In the genomic region with DNA sequence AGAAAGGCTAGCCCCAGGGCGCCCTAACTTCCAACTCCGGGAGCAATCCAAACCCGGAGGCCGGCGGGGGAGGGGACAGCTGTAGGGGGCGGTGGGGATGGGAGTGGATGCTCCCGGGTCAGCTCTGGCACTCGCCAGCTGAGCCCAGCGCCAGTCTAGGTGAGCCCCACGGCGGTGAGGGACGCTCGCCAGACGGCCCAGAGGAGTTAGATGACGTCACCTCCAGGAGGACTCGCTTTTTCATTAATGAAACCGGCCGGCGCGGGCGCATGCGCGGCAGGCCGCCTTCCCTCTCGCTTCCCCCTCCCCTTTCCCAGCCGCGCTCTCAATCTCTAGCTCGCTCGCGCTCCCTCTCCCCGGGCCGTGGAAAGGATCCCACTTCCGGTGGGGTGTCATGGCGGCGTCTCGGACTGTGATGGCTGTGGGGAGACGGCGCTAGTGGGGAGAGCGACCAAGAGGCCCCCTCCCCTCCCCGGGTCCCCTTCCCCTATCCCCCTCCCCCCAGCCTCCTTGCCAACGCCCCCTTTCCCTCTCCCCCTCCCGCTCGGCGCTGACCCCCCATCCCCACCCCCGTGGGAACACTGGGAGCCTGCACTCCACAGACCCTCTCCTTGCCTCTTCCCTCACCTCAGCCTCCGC, we compare ENCODE assay signal across 8 cellular contexts. TPM values are rescaled to one million over a fixed set of nuclear protein-coding genes. Genes with fewer than 3 reads are reported as not detected.
DNase-seq lines count a peak whose midpoint lies in the region; FAIRE-seq and TF ChIP-seq lines count a peak whose summit lies in the region.

A gene with protein sequence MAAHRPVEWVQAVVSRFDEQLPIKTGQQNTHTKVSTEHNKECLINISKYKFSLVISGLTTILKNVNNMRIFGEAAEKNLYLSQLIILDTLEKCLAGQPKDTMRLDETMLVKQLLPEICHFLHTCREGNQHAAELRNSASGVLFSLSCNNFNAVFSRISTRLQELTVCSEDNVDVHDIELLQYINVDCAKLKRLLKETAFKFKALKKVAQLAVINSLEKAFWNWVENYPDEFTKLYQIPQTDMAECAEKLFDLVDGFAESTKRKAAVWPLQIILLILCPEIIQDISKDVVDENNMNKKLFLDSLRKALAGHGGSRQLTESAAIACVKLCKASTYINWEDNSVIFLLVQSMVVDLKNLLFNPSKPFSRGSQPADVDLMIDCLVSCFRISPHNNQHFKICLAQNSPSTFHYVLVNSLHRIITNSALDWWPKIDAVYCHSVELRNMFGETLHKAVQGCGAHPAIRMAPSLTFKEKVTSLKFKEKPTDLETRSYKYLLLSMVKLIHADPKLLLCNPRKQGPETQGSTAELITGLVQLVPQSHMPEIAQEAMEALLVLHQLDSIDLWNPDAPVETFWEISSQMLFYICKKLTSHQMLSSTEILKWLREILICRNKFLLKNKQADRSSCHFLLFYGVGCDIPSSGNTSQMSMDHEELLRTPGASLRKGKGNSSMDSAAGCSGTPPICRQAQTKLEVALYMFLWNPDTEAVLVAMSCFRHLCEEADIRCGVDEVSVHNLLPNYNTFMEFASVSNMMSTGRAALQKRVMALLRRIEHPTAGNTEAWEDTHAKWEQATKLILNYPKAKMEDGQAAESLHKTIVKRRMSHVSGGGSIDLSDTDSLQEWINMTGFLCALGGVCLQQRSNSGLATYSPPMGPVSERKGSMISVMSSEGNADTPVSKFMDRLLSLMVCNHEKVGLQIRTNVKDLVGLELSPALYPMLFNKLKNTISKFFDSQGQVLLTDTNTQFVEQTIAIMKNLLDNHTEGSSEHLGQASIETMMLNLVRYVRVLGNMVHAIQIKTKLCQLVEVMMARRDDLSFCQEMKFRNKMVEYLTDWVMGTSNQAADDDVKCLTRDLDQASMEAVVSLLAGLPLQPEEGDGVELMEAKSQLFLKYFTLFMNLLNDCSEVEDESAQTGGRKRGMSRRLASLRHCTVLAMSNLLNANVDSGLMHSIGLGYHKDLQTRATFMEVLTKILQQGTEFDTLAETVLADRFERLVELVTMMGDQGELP (N-terminal part only) (plus strand): TSS at position 378 of the 639 bp plus-strand sequence. CDS start 333 bp downstream, outside the sequence.

- H3K27ac ChIP-seq in HEK293 (ENCODE audit: extremely low read depth, low read depth, low read length) (peak within 1 kb of the TSS; percentile 94), neutrophil (peak within 1 kb of the TSS; percentile 88)

- H3K4me1 ChIP-seq in HEK293 (ENCODE audit: control insufficient read depth, insufficient read depth, low read length), result peaks cover 4% of the 10 kb centered on the region; the same call in 1 of the 2 replicates
- peaks cover 6 to 8% of the 10 kb centered on the region in 2 experiments for H3K4me1 ChIP-seq in neutrophil (ENCODE audit: control insufficient read depth in 1 of 2, insufficient read depth in 1 of 2, low read depth in 1 of 2, low read length in 1 of 2)

- peaks cover 11% of the 10 kb centered on the region for H3K4me1 Mint-ChIP-seq in activated naive CD4-positive, alpha-beta T cell treated with anti-CD3 and anti-CD28 coated beads for 36 hours (ENCODE audit: low read depth)

- peak within 1 kb of the TSS; percentile 94 for H3K4me3 Mint-ChIP-seq in activated naive CD4-positive, alpha-beta T cell treated with anti-CD3 and anti-CD28 coated beads for 36 hours

- H3K9me3 Mint-ChIP-seq in activated naive CD4-positive, alpha-beta T cell treated with anti-CD3 and anti-CD28 coated beads for 36 hours, result no peaks in the 10 kb centered on the region

- FAIRE-seq in frontal cortex (lab: Jason Lieb, UNC), result no peak

- H3K9me3 ChIP-seq in HEK293 (ENCODE audit: control insufficient read depth, insufficient read depth, low read depth, low read length), result no peaks in the 10 kb centered on the region
- no peaks in the 10 kb centered on the region for H3K9me3 ChIP-seq in neutrophil

- H3K36me3 ChIP-seq in HEK293 (ENCODE audit: control insufficient read depth in 2 of 2, insufficient read depth in 1 of 2, low read length in 2 of 2), result peaks cover 4 to 6% of the 10 kb centered on the region in 2 experiments; a peak in 2 of 3 replicates
- no peaks in the 10 kb centered on the region for H3K36me3 ChIP-seq in neutrophil

- no peaks in the 10 kb centered on the region for H3K27me3 Mint-ChIP-seq in activated naive CD4-positive, alpha-beta T cell treated with anti-CD3 and anti-CD28 coated beads for 36 hours (ENCODE audit: low read depth)

- TF ChIP-seq CTCF in HEK293 (tag by site-specific recombination; IDR thresholded peaks at IDR 0.05), result no peak
- no peak for TF ChIP-seq CTCF in NB4 (IDR thresholded peaks at IDR 0.05; ENCODE audit: low read depth, low read length)
- TF ChIP-seq CTCF in neutrophil (IDR thresholded peaks at IDR 0.05), result no peak
- no peak for TF ChIP-seq CTCF in subcutaneous adipose tissue (IDR thresholded peaks at IDR 0.05; ENCODE audit: low read depth)

- H3K27ac Mint-ChIP-seq in activated naive CD4-positive, alpha-beta T cell treated with anti-CD3 and anti-CD28 coated beads for 36 hours, result peak within 1 kb of the TSS; percentile 72

- no peaks in the 10 kb centered on the region for H3K36me3 Mint-ChIP-seq in activated naive CD4-positive, alpha-beta T cell treated with anti-CD3 and anti-CD28 coated beads for 36 hours (ENCODE audit: low read depth)

- TF ChIP-seq POLR2A in NB4 (IDR thresholded peaks at IDR 0.05; ENCODE audit: extremely low read depth, insufficient read length), result peak; percentile 40

- peak within 1 kb of the TSS; percentile 70 for H3K4me3 ChIP-seq in HEK293 (ENCODE audit: low read depth, low read length)
- H3K4me3 ChIP-seq in NB4 (ENCODE audit: low read depth, low read length), result peak within 1 kb of the TSS; percentile 87
- peak within 1 kb of the TSS; percentile 84 to 88 for H3K4me3 ChIP-seq in neutrophil (ENCODE audit: low read depth in 1 of 2, low read length in 1 of 2)

- CTCF ChIA-PET in HEK293 (lab: Yijun Ruan, JAX), result interaction anchor here (0.6 to 2.0 kb wide), 7 partner anchors 13 to 170 kb away, joined by 3 to 7 read pairs (median 3); no protein-coding TSS in a partner anchor
- CTCF ChIA-PET in activated naive CD4-positive, alpha-beta T cell treated with anti-CD3 and anti-CD28 coated beads for 36 hours (lab: Charles Lee), result interaction anchor here (1.0 to 1.2 kb wide), 2 partner anchors 14 to 120 kb away, joined by 3 to 6 read pairs; no protein-coding TSS in a partner anchor

- intact Hi-C loops in activated naive CD4-positive, alpha-beta T cell treated with anti-CD3 and anti-CD28 coated beads for 36 hours (cut with micrococcal nuclease), result loop anchor here (5.0 to 10.0 kb wide), 6 partner anchors 123 to 390 kb away; a partner anchor contains a TSS

- H3K27me3 ChIP-seq in neutrophil, result no peaks in the 10 kb centered on the region

- DNase-seq in GDM1 (lab: John Stamatoyannopoulos, UW) (peak; percentile 89), NB4 (ENCODE audit: low read depth) (peak; percentile 94), SK-N-DZ (ENCODE audit: low spot score) (peak; percentile 98), frontal cortex (ENCODE audit: low spot score in 2 of 2) (peak; percentile 94 to 98)
- DNase-seq in activated naive CD4-positive, alpha-beta T cell treated with anti-CD3 and anti-CD28 coated beads for 36 hours, result peak; percentile 92

- POLR2A ChIA-PET in HEK293 (lab: Yijun Ruan, JAX), result interaction anchor here (0.6 to 2.0 kb wide), 22 partner anchors 9 to 393 kb away, joined by 3 to 16 read pairs (median 3); no protein-coding TSS in a partner anchor

TF ChIP-seq in HEK293, 187 proteins besides CTCF, POLR2A, EP300 and RAD21 (continues in another document):
- TF ChIP-seq ZNF37A (tag by site-specific recombination; IDR thresholded peaks at IDR 0.05) (no peak), GLIS1 (tag by site-specific recombination; IDR thresholded peaks at IDR 0.05) (no peak; the same call in 1 of the 2 replicates), ZNF311 (tag by site-specific recombination; IDR thresholded peaks at IDR 0.05; ENCODE audit: borderline replicate concordance) (no peak), ZNF549 (tag by site-specific recombination; IDR thresholded peaks at IDR 0.05) (no peak), ZNF510 (tag by site-specific recombination; IDR thresholded peaks at IDR 0.05; ENCODE audit: insufficient replicate concordance) (no peak), ZNF830 (tag by site-specific recombination; IDR thresholded peaks at IDR 0.05; ENCODE audit: low read depth) (no peak), KLF8 (tag by site-specific recombination; IDR thresholded peaks at IDR 0.05) (peak; percentile 39; the same call in 1 of the 2 replicates), ZIC2 (tag by site-specific recombination; IDR thresholded peaks at IDR 0.05) (peak; percentile 77), ZNF670 (tag by site-specific recombination; IDR thresholded peaks at IDR 0.05; ENCODE audit: low read depth) (no peak), ZNF596 (tag by site-specific recombination; IDR thresholded peaks at IDR 0.05) (peak; percentile 74), ZNF274 (IDR thresholded peaks at IDR 0.05; ENCODE audit: low read length) (no peak), ZNF274 (tag by site-specific recombination; IDR thresholded peaks at IDR 0.05; ENCODE audit: borderline replicate concordance) (no peak), ZNF660 (tag by site-specific recombination; IDR thresholded peaks at IDR 0.05) (0 out of 2 replicates have a peak, but pooled peaks have one; percentile 4)
- TF ChIP-seq, protein P1, sequence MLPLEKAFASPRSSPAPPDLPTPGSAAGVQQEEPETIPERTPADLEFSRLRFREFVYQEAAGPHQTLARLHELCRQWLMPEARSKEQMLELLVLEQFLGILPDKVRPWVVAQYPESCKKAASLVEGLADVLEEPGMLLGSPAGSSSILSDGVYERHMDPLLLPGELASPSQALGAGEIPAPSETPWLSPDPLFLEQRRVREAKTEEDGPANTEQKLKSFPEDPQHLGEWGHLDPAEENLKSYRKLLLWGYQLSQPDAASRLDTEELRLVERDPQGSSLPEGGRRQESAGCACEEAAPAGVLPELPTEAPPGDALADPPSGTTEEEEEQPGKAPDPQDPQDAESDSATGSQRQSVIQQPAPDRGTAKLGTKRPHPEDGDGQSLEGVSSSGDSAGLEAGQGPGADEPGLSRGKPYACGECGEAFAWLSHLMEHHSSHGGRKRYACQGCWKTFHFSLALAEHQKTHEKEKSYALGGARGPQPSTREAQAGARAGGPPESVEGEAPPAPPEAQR (tag by site-specific recombination; IDR thresholded peaks at IDR 0.05), result no peak

RNA-seq across cellular contexts. Expression of the gene that starts here (rescaled TPM):
- polyA plus RNA-seq in SK-N-DZ (2014; cell fraction: cytosol; rRNA removed), result 11.8 and 14.5 TPM in 2 replicates
- polyA plus RNA-seq in SK-N-DZ (2014; cell fraction: nucleus; rRNA removed), result 11.6 and 19.6 TPM in 2 replicates
- 10 to 100 TPM; 19.5 to 22.8 TPM for total RNA-seq in activated naive CD4-positive, alpha-beta T cell treated with anti-CD3 and anti-CD28 coated beads for 36 hours
- total RNA-seq in frontal cortex, result 96.6 TPM
- total RNA-seq in subcutaneous adipose tissue, result 10 to 100 TPM; 61.4 to 81.2 (median 66.6) TPM

Comparison
In these comparisons a context has a peak if more than half of its experiments do, and no peak if none do; other contexts are left out.
1. Peak in every context shown above with its lines: DNase-seq, H3K4me3 ChIP-seq and H3K27ac ChIP-seq.